In genomic region chr16:2532494-2533141, GRCh38 we compare ENCODE assay signal across 9 cellular contexts. TPM values are rescaled to one million over a fixed set of nuclear protein-coding genes. Genes with fewer than 3 reads are reported as not detected.
DNase-seq lines count a peak whose midpoint lies in the region; ATAC-seq and TF ChIP-seq lines count a peak whose summit lies in the region.
"Had no signal": no experiment of that assay in that cellular context is flagged by ENCODE, and none has a peak within 500 bp of the region (broad histone marks: within the 10 kb centered on the region; RNA-seq: fewer than 3 reads in every experiment).

No MANE protein-coding gene starts in this region.

- no peak overlapping the region for H3K27ac ChIP-seq in H9 (ENCODE audit: insufficient read length, low read depth, low read length)
- H3K27ac ChIP-seq in neural progenitor cell = no peak overlapping the region

- no peak overlapping the region for H2BK20ac ChIP-seq in H9 (ENCODE audit: low read depth, low read length, poor library complexity, severe bottlenecking)

- H3K4ac ChIP-seq in H9 (ENCODE audit: low read depth, low read length) = no peak overlapping the region

- no peak overlapping the region for H2AK5ac ChIP-seq in H9 (ENCODE audit: insufficient read length, low read length)

- H3K79me1 ChIP-seq in H9 (ENCODE audit: insufficient read depth, low read depth, low read length, poor library complexity, severe bottlenecking) = no peaks in the 10 kb centered on the region

- H2BK12ac ChIP-seq in H9 (ENCODE audit: insufficient read length, low read depth, low read length) = no peak overlapping the region

- H4K8ac ChIP-seq in H9 (replicated peaks; ENCODE audit: insufficient read length, low read depth, low read length) = no peak overlapping the region

- H3K27me3 ChIP-seq in H9 (ENCODE audit: insufficient read depth, low read length) (no peaks in the 10 kb centered on the region), NT2/D1 (ENCODE audit: insufficient read depth, insufficient read length) (no peaks in the 10 kb centered on the region), neural progenitor cell (peaks cover 13% of the 10 kb centered on the region)

- H3K9ac ChIP-seq in H9 (ENCODE audit: extremely low read depth, insufficient read length, low read length) (peak overlapping the region; percentile 33), NT2/D1 (ENCODE audit: insufficient read length, low read depth) (peak overlapping the region; percentile 85), neural progenitor cell (no peak overlapping the region)

- no peak overlapping the region for H3K23ac ChIP-seq in H9 (ENCODE audit: insufficient read length, low read depth, low read length)

- no peak overlapping the region for H3T11ph ChIP-seq in H9 (ENCODE audit: low read length)

- H2AFZ ChIP-seq in H9 (ENCODE audit: low read length) (no peak overlapping the region), neural progenitor cell (replicated peaks) (peak overlapping the region; percentile 74)

- H3K27ac Mint-ChIP-seq in H9 (peak overlapping the region; percentile 70 to 90 (median 77); a peak in 5 of 7 replicates), neural progenitor cell (peak overlapping the region; percentile 47)

- H3K4me1 Mint-ChIP-seq in H9 (peaks cover 4 to 14% of the 10 kb centered on the region in 2 experiments), neural progenitor cell (peaks cover 23% of the 10 kb centered on the region)

- no peak overlapping the region for H2BK120ac ChIP-seq in H9 (ENCODE audit: low read depth, low read length, poor library complexity, severe bottlenecking)

- no peak for ATAC-seq in GM18517 (IDR thresholded peaks at IDR 0.05; ENCODE audit: unreplicated experiment)

- peaks cover 0 to 2% of the 10 kb centered on the region in 2 experiments; a peak in 1 of 5 replicates for H3K9me3 Mint-ChIP-seq in H9
- no peaks in the 10 kb centered on the region for H3K9me3 Mint-ChIP-seq in neural progenitor cell

- H3K18ac ChIP-seq in H9 (ENCODE audit: insufficient read length, low read depth, low read length) = peak overlapping the region; percentile 88

- H3K27me3 Mint-ChIP-seq in H9 (ENCODE audit: low read depth) (peaks cover 4% of the 10 kb centered on the region; the same call in 1 of the 2 replicates), neural progenitor cell (ENCODE audit: insufficient read depth, low read depth) (peaks cover 24% of the 10 kb centered on the region)

- H3K79me2 ChIP-seq in H9 (ENCODE audit: insufficient read depth, low read length) (no peaks in the 10 kb centered on the region), neural progenitor cell (ENCODE audit: low read depth) (no peaks in the 10 kb centered on the region)

- peaks cover 11% of the 10 kb centered on the region for H3F3A ChIP-seq in neural progenitor cell (ENCODE audit: low read depth)

- no peaks in the 10 kb centered on the region for H3K9me3 ChIP-seq in H9 (ENCODE audit: control insufficient read depth, low read depth, low read length)
- no peaks in the 10 kb centered on the region for H3K9me3 ChIP-seq in NT2/D1 (ENCODE audit: insufficient read depth, low read length)
- H3K9me3 ChIP-seq in neural progenitor cell (ENCODE audit: low read depth) = no peaks in the 10 kb centered on the region

- H4K20me1 ChIP-seq in H9 (ENCODE audit: control insufficient read depth, insufficient read depth, insufficient read length) (no peaks in the 10 kb centered on the region), neural progenitor cell (ENCODE audit: low read depth) (no peaks in the 10 kb centered on the region)

- no peak overlapping the region for H4K91ac ChIP-seq in H9 (ENCODE audit: insufficient read length, low read depth, low read length)

- TF ChIP-seq CTCF in AG09309 (IDR thresholded peaks at IDR 0.05; ENCODE audit: control insufficient read depth, insufficient read depth, low read depth, low read length, missing control alignments) (no peak), H9 (conservative IDR thresholded peaks at IDR 0.05) (no peak), fibroblast of villous mesenchyme (IDR thresholded peaks at IDR 0.05; ENCODE audit: insufficient read depth, low read depth, low read length) (no peak), neural progenitor cell (IDR thresholded peaks at IDR 0.05) (no peak)

- H3K4me1 ChIP-seq in H9 (ENCODE audit: insufficient read depth, low read length) = no peaks in the 10 kb centered on the region; the same call in 1 of the 2 replicates
- H3K4me1 ChIP-seq in NT2/D1 (ENCODE audit: insufficient read depth, insufficient read length) = peaks cover 23% of the 10 kb centered on the region
- H3K4me1 ChIP-seq in neural progenitor cell = no peaks in the 10 kb centered on the region

- peak overlapping the region; percentile 83 for H3K4me3 ChIP-seq in AG09309 (ENCODE audit: control insufficient read depth, low read depth, low read length)
- H3K4me3 ChIP-seq in NT2/D1 (ENCODE audit: insufficient read length, low read depth) = peak overlapping the region; percentile 63
- H3K4me3 ChIP-seq in fibroblast of villous mesenchyme (ENCODE audit: low read depth, low read length) = peak overlapping the region; percentile 68
- H3K4me3 ChIP-seq in neural progenitor cell = peak overlapping the region; percentile 62

- no peak overlapping the region for H2BK15ac ChIP-seq in H9 (ENCODE audit: low read depth, low read length)

- no peak overlapping the region for H3K56ac ChIP-seq in H9 (ENCODE audit: insufficient read length, low read depth, low read length)

- H2BK5ac ChIP-seq in H9 (ENCODE audit: insufficient read length, low read length) = no peak overlapping the region

- no CpG with 5 or more reads among the region's 37 CpGs for WGBS in H9 (ENCODE audit: extremely low coverage, insufficient read length, low lambda C conversion rate)

- peaks cover 0 to 11% (median 2%) of the 10 kb centered on the region in 3 experiments; a peak in 3 of 7 replicates for H3K36me3 Mint-ChIP-seq in H9 (ENCODE audit: insufficient read depth in 1 of 3, low read depth in 3 of 3)
- no peaks in the 10 kb centered on the region for H3K36me3 Mint-ChIP-seq in neural progenitor cell

- peak overlapping the region; percentile 47; the same call in 1 of the 2 replicates for H3K14ac ChIP-seq in H9 (ENCODE audit: insufficient read depth, low read length)

- H3K4me3 Mint-ChIP-seq in H9 (peak overlapping the region; percentile 79 to 98), neural progenitor cell (peak overlapping the region; percentile 89)

- H3K4me2 ChIP-seq in H9 (ENCODE audit: insufficient read depth, insufficient read length, low read length) (peak overlapping the region; percentile 78), neural progenitor cell (peak overlapping the region; percentile 83)

- H3K36me3 ChIP-seq in NT2/D1 (ENCODE audit: insufficient read depth, insufficient read length, low read length) (peaks cover 34% of the 10 kb centered on the region), neural progenitor cell (no peaks in the 10 kb centered on the region)

- DNase-seq in AG09309 (ENCODE audit: low read depth) (no peak), H9 (peak; percentile 88), NT2/D1 (ENCODE audit: low read depth, low spot score) (no peak), fibroblast of villous mesenchyme (ENCODE audit: low read depth) (peak; percentile 57), neural progenitor cell (ENCODE audit: low spot score) (peak; percentile 22), ureter (ENCODE audit: low spot score) (peak; percentile 79)
- DNase-seq in activated effector memory CD4-positive, alpha-beta T cell treated with anti-CD3 and anti-CD28 coated beads, Interleukin-2, amount 50 U/mL, for 16 hours = peak; percentile 85

- no peak overlapping the region for H4K5ac ChIP-seq in H9 (ENCODE audit: insufficient read length, low read depth, low read length)

- peaks cover 10% of the 10 kb centered on the region for H3K23me2 ChIP-seq in H9 (ENCODE audit: insufficient read length, low read depth, low read length, poor library complexity, severe bottlenecking)

RNA-seq across cellular contexts. Expression of gene CEMP1, which starts 1.4 kb away (rescaled TPM):
- not detected in 2 replicates for total RNA-seq in H9 (2021)
- total RNA-seq in fibroblast of villous mesenchyme = not detected in 2 replicates
- total RNA-seq in neural progenitor cell (ENCODE audit: low replicate concordance) = 0.09 TPM in 1 of 2 replicates, not detected in the other
- total RNA-seq in ureter = 0.29 TPM
- total RNA-seq: subcutaneous adipose tissue had no signal

RNA-seq across cellular contexts. Expression of gene PDPK1, which starts 5.2 kb away (rescaled TPM):
- total RNA-seq in H9 (2021) (32.8 and 34.0 TPM in 2 replicates), fibroblast of villous mesenchyme (26.7 and 37.1 TPM in 2 replicates), neural progenitor cell (ENCODE audit: low replicate concordance) (13.6 and 13.9 TPM in 2 replicates), ureter (65.9 TPM)

RNA-seq across cellular contexts. Expression of gene AMDHD2, which starts 12.4 kb away (rescaled TPM):
- total RNA-seq in H9 (2021) (56.4 and 61.5 TPM in 2 replicates), fibroblast of villous mesenchyme (31.1 and 45.7 TPM in 2 replicates), neural progenitor cell (ENCODE audit: low replicate concordance) (11.7 and 39.2 TPM in 2 replicates), ureter (23.2 TPM)

RNA-seq across cellular contexts. Expression of gene ATP6V0C, which starts 18.9 kb away (rescaled TPM):
- total RNA-seq in H9 (2021) = 176 and 184 TPM in 2 replicates
- 20.0 and 23.3 TPM in 2 replicates for total RNA-seq in fibroblast of villous mesenchyme
- total RNA-seq in neural progenitor cell (ENCODE audit: low replicate concordance) = 11.6 and 44.3 TPM in 2 replicates
- total RNA-seq in ureter = 170 TPM

RNA-seq across cellular contexts. Expression of gene TBC1D24, which starts 57.7 kb away (rescaled TPM):
- 19.0 and 19.8 TPM in 2 replicates for total RNA-seq in H9 (2021)
- total RNA-seq in fibroblast of villous mesenchyme = 15.5 and 19.4 TPM in 2 replicates
- 8.2 and 11.9 TPM in 2 replicates for total RNA-seq in neural progenitor cell (ENCODE audit: low replicate concordance)
- total RNA-seq in ureter = 6.5 TPM

Comparison
In these comparisons a context has a peak if more than half of its experiments do, and no peak if none do; other contexts are left out.
1. DNase-seq: peak in H9 (single experiment), activated effector memory CD4-positive, alpha-beta T cell treated with anti-CD3 and anti-CD28 coated beads, Interleukin-2, amount 50 U/mL, for 16 hours (single experiment), fibroblast of villous mesenchyme (single experiment), neural progenitor cell (single experiment) and ureter (single experiment); none in AG09309 (single experiment) and NT2/D1 (single experiment).
2. Peak in every context shown above with its lines, with median percentiles within 50 percentile points of each other: H3K4me3 ChIP-seq.